9 cellular contexts compared by ENCODE assay signal in genomic region chr16:82024274-82024673, GRCh38. TPM values are rescaled to one million over a fixed set of nuclear protein-coding genes. Genes with fewer than 3 reads are reported as not detected.
"Had no signal": no experiment of that assay in that cellular context is flagged by ENCODE, and none has a peak within 500 bp of the region (broad histone marks: within the 10 kb centered on the region; RNA-seq: fewer than 3 reads in every experiment).

No MANE protein-coding gene starts in this region.

- DNase-seq: GOT3, H7, IMR-90, KG1 had no signal

- H3K36me3 ChIP-seq: HAP-1 had no signal

- ATAC-seq: HCT116, K562 had no signal

- H3K27ac ChIP-seq: HL-60 had no signal

- H3K9me3 ChIP-seq: HAP-1 had no signal

- H3K4me3 ChIP-seq: HAP-1, K562 had no signal

- H3K4me1 ChIP-seq: HAP-1 had no signal

- FAIRE-seq: K562 had no signal

RNA-seq across cellular contexts. Expression of gene HSD17B2, which starts 10.8 kb away (rescaled TPM):
- total RNA-seq: H7, K562 had no signal
- polyA plus RNA-seq: K562 had no signal

RNA-seq across cellular contexts. Expression of gene SDR42E1, which starts 13.0 kb away (rescaled TPM):
- total RNA-seq: H4 had no signal
